In the genomic region with DNA sequence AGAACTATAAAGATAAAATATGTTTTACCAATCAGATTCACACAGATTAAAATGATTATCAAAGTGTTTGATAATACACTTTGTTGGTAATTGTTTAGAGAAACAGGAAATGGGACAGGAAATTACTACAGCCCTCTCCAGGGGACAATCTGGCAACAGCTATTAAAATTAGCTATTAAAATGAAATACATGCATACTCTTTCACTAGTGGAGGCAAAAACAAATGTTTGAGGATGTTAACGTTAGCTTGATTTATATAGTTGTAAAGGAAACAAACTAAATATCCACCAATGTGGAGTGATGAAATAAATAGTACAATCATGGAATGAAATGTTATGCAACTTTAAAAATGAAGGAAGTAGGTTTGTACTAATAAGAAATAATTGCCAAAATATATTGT, we compare ENCODE assay signal across 27 cellular contexts. TPM values are rescaled to one million over a fixed set of nuclear protein-coding genes. Genes with fewer than 3 reads are reported as not detected.
DNase-seq lines count a peak whose midpoint lies in the region; ATAC-seq, FAIRE-seq and TF ChIP-seq lines count a peak whose summit lies in the region.
"Had no signal": no experiment of that assay in that cellular context is flagged by ENCODE, and none has a peak within 500 bp of the region (broad histone marks: within the 10 kb centered on the region; RNA-seq: fewer than 3 reads in every experiment).

No MANE protein-coding gene starts in this region.

- CTCF ChIA-PET in A673 (lab: Charles Lee): interaction anchor here (0.6 kb wide), 1 partner anchor 441 kb away, joined by 3 read pairs; no protein-coding TSS in a partner anchor

- intact Hi-C loops in A673 (cut with micrococcal nuclease; ENCODE audit: unreplicated experiment): loop anchor here (5.0 kb wide), 1 partner anchor 183 kb away; no protein-coding TSS in a partner anchor

- H3K4me1 ChIP-seq in A673 (ENCODE audit: insufficient read depth, low read length, poor library complexity, severe bottlenecking) (peaks cover 48% of the 10 kb centered on the region), adipocyte (ENCODE audit: control insufficient read depth, insufficient read depth, low read length) (peaks cover 3% of the 10 kb centered on the region), upper lobe of left lung (peaks cover 0 to 8% (median 3%) of the 10 kb centered on the region in 4 donors)

- peak; percentile 92 for DNase-seq in A673 (ENCODE audit: low spot score)
- DNase-seq in GM03348 (ENCODE audit: low spot score): peak; percentile 14
- DNase-seq in adipocyte (ENCODE audit: low read depth): peak; percentile 26
- peak; percentile 19 for DNase-seq in fibroblast of pulmonary artery (ENCODE audit: low read depth)
- DNase-seq in RCC 7860 (ENCODE audit: low spot score): no peak
- DNase-seq in GDM1 (lab: John Stamatoyannopoulos, UW): no peak
- no peak for DNase-seq in upper lobe of left lung
- DNase-seq: ACHN; C1 segment of cervical spinal cord; CD4-positive, alpha-beta memory T cell; COR-L47; EL; GF-D8; GOT3; HCEC 1CT; MM.1S; NCI-H1048; NCI-H1417; NCI-H1694; NCI-H2029 treated with DMSO at 0.1 percent for 48 hours; NCI-H69; SHP77 had no signal

- H3K9ac ChIP-seq in adipocyte (ENCODE audit: low read length): no peak overlapping the region
- H3K9ac ChIP-seq: KMS-11 had no signal

- no peak for TF ChIP-seq CTCF in A673 (conservative IDR thresholded peaks at IDR 0.05; ENCODE audit: low read depth, low read length)
- no peak for TF ChIP-seq CTCF in fibroblast of pulmonary artery (IDR thresholded peaks at IDR 0.05; ENCODE audit: low read length, missing control alignments)
- no peak for TF ChIP-seq CTCF in upper lobe of left lung (IDR thresholded peaks at IDR 0.05)

- H3K27me3 ChIP-seq in A673 (replicated peaks; ENCODE audit: insufficient read depth, low read depth, low read length, poor library complexity) (no peaks in the 10 kb centered on the region), adipocyte (replicated peaks; ENCODE audit: control insufficient read depth, insufficient read depth, low read length) (no peaks in the 10 kb centered on the region), upper lobe of left lung (no peaks in the 10 kb centered on the region)

- BruUV-seq in A673 (replicated peaks; lab: Mats Ljungman, UMichigan): no TSS peak

- no peak for ATAC-seq in HG03565 (IDR thresholded peaks at IDR 0.05; ENCODE audit: unreplicated experiment)
- no peak for ATAC-seq in upper lobe of left lung (ENCODE audit: low FRiP score in 2 of 2)

- no peak for TF ChIP-seq POLR2A in upper lobe of left lung (IDR thresholded peaks at IDR 0.05)

- H3K27ac ChIP-seq in A673 (ENCODE audit: low read depth, low read length, poor library complexity, severe bottlenecking) (peak overlapping the region; percentile 57), upper lobe of left lung (no peak overlapping the region)
- H3K27ac ChIP-seq: 22Rv1, KMS-11, RWPE1 had no signal

- no peak for FAIRE-seq in RCC 7860 (lab: Jason Lieb, UNC)
- FAIRE-seq: GM18507 had no signal

- H3K9me3 ChIP-seq in A673 (ENCODE audit: low read depth, low read length, poor library complexity, severe bottlenecking): no peaks in the 10 kb centered on the region
- no peaks in the 10 kb centered on the region for H3K9me3 ChIP-seq in adipocyte (ENCODE audit: control insufficient read depth, low read length)
- H3K9me3 ChIP-seq in upper lobe of left lung: no peaks in the 10 kb centered on the region

- H3K4me3 ChIP-seq in A673 (ENCODE audit: low read depth, low read length, poor library complexity, severe bottlenecking): no peak overlapping the region
- no peak overlapping the region for H3K4me3 ChIP-seq in adipocyte (ENCODE audit: low read length)
- H3K4me3 ChIP-seq in fibroblast of pulmonary artery (replicated peaks; ENCODE audit: low read depth, low read length): no peak overlapping the region
- H3K4me3 ChIP-seq in upper lobe of left lung: no peak overlapping the region

- POLR2A ChIA-PET in A673 (lab: Charles Lee; ENCODE audit: low non-redundant PET): interaction anchor here (0.7 to 0.9 kb wide), 2 partner anchors 338 to 518 kb away, joined by 3 to 4 read pairs; no protein-coding TSS in a partner anchor

- no peak for TF ChIP-seq EP300 in upper lobe of left lung (IDR thresholded peaks at IDR 0.05)

- 16 to 19% methylated on average over 1 of the region's 1 CpG for WGBS in upper lobe of left lung, 2 donors

- H3K36me3 ChIP-seq in A673 (ENCODE audit: insufficient read depth, low read length, poor library complexity, severe bottlenecking): no peaks in the 10 kb centered on the region
- H3K36me3 ChIP-seq in adipocyte (ENCODE audit: control insufficient read depth, insufficient read depth, low read length, severe bottlenecking): no peaks in the 10 kb centered on the region
- no peaks in the 10 kb centered on the region for H3K36me3 ChIP-seq in upper lobe of left lung

RNA-seq across cellular contexts. Expression of a gene that starts 53.7 kb away (rescaled TPM):
- total RNA-seq in A673 (2021) (324 and 333 TPM in 2 replicates), upper lobe of left lung (100 to 1,000 TPM in 1 of 6 donors, 10 to 100 TPM in 5; 28.3 to 111 (median 49.5) TPM)

Comparison
In these comparisons a context has a peak if more than half of its experiments do, and no peak if none do; other contexts are left out.
1. DNase-seq: peak in A673 (single experiment), GM03348 (single experiment), adipocyte (single experiment) and fibroblast of pulmonary artery (single experiment); none in RCC 7860 (single experiment), GDM1 (single experiment) and upper lobe of left lung (0 of 2).